In genomic region chr10:122448600-122448999, GRCh38 we compare ENCODE assay signal across 9 cellular contexts. TPM values are rescaled to one million over a fixed set of nuclear protein-coding genes. Genes with fewer than 3 reads are reported as not detected.
"Had no signal": no experiment of that assay in that cellular context is flagged by ENCODE, and none has a peak within 500 bp of the region (broad histone marks: within the 10 kb centered on the region; RNA-seq: fewer than 3 reads in every experiment).

No MANE protein-coding gene starts in this region.

- DNase-seq: H9, HCEC 1CT, KBM-7 had no signal

- H3K4me2 ChIP-seq: GM23338 had no signal

- FAIRE-seq: H1, H54, HTR-8/SVneo had no signal

- H2AFZ ChIP-seq: GM23338 had no signal

- H3K4me3 ChIP-seq: GM23338 had no signal

- ATAC-seq: GM23338 had no signal

RNA-seq across cellular contexts. Expression of gene ARMS2, which starts 5.9 kb away (rescaled TPM):
- total RNA-seq: GM23338, H1, H9, HT-29 had no signal
- polyA plus RNA-seq: GM23338, H1, IgD-negative memory B cell had no signal

RNA-seq across cellular contexts. Expression of gene HTRA1, which starts 12.8 kb away (rescaled TPM):
- total RNA-seq: HT-29 had no signal
- polyA plus RNA-seq: IgD-negative memory B cell had no signal
